ENCODE assay signal across 8 cellular contexts in the genomic region with DNA sequence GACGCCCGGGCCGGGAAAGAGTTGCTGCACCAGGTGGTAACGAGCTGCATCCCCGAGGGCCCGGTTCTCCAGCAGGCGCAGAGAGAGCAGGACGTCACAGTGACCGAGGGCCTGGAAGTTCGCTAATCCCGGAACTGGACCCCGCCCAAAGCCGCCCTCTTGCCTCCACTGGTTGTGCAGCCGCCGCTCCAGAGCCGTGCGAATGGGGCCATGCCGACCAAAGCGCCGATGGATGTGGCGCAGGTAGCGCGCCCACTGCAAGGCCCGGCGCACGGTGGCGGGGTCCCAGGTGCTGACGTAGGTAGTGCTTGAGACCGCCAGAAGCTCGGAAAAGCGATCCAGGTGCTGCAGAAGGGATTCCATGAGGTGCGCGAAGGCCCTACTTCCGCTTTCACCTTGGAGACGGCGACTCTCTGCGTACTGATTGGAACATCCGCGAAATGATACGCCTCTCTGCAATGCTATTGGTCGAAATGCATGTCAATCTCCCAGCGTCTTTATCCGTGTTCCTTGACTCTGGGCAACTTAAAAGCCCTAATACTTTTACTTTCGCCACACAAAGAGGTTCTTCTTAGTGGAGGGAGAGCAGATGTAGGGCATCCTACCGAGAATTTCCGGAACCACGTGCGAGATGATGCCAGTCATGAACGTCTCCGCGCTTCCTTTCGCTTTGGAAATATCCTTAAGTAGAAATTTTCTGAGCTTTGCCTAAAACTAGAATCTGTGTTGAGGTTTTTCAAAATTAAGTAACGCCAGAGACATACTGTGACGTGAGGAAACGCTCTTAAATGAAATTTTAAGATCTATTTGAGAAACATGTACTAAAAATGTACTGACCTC. TPM values are rescaled to one million over a fixed set of nuclear protein-coding genes. Genes with fewer than 3 reads are reported as not detected.
DNase-seq lines count a peak whose midpoint lies in the region; ATAC-seq and TF ChIP-seq lines count a peak whose summit lies in the region.

Gene FANCF (minus strand): TSS at position 376 of the 840 bp plus-strand sequence. CDS start 13 bp downstream, at position 363.

- H3K36me3 Mint-ChIP-seq in T-helper 17 cell (ENCODE audit: low read depth) = no peaks in the 10 kb centered on the region

- DNase-seq in NCI-H1694 treated with DMSO at 0.1 percent for 48 hours (lab: John Stamatoyannopoulos, UW) (peak; percentile 89), T-helper 17 cell (peak; percentile 69 to 93 (median 83)), amygdala (lab: John Stamatoyannopoulos, UW) (peak; percentile 58 to 96 (median 87)), right atrium auricular region (ENCODE audit: low spot score) (peak; percentile 97), psoas muscle (peak; percentile 87 to 92), uterus (peak; percentile 93 to 97)

- TF ChIP-seq CTCF in right atrium auricular region (IDR thresholded peaks at IDR 0.05) (no peak), psoas muscle (IDR thresholded peaks at IDR 0.05) (no peak), uterus (IDR thresholded peaks at IDR 0.05) (peak in 1 of 4 experiments; percentile 9)

- no peaks in the 10 kb centered on the region for H3K27me3 Mint-ChIP-seq in T-helper 17 cell

- H3K4me1 ChIP-seq in right atrium auricular region (peaks cover 0 to 9% of the 10 kb centered on the region in 2 donors), psoas muscle (peaks cover 17% of the 10 kb centered on the region), uterus (peaks cover 0 to 10% of the 10 kb centered on the region in 2 donors)

- H3K36me3 ChIP-seq in right atrium auricular region = no peaks in the 10 kb centered on the region
- no peaks in the 10 kb centered on the region for H3K36me3 ChIP-seq in psoas muscle (ENCODE audit: insufficient read depth in 1 of 2, low read depth in 1 of 2)
- no peaks in the 10 kb centered on the region for H3K36me3 ChIP-seq in uterus

- intact Hi-C loops in psoas muscle (cut with DNase I) = loop anchor here (1.0 to 10.0 kb wide), 4 partner anchors 41 to 291 kb away; partner anchors contain the start of genes GAS2 (in 2 of the 2) and SLC17A6 (in 1 of the 2)
- intact Hi-C loops in uterus (cut with DNase I; ENCODE audit: low total_unique reads) = loop anchor here (10.0 kb wide), 1 partner anchor 209 kb away; no protein-coding TSS in a partner anchor

- peak; percentile 50 for TF ChIP-seq POLR2A in GM15510 (IDR thresholded peaks at IDR 0.05; ENCODE audit: borderline replicate concordance, extremely low read depth, insufficient read length)
- peak in 1 of 2 donors; percentile 31 for TF ChIP-seq POLR2A in uterus (IDR thresholded peaks at IDR 0.05)

- H3K4me1 Mint-ChIP-seq in T-helper 17 cell = peaks cover 14% of the 10 kb centered on the region

- H3K9me3 ChIP-seq in T-helper 17 cell (ENCODE audit: control insufficient read depth, low read length, poor library complexity, severe bottlenecking) (no peaks in the 10 kb centered on the region), right atrium auricular region (no peaks in the 10 kb centered on the region), psoas muscle (no peaks in the 10 kb centered on the region), uterus (no peaks in the 10 kb centered on the region)

- peak within 1 kb of the TSS; percentile 97 for H3K27ac Mint-ChIP-seq in T-helper 17 cell

- H3K4me3 Mint-ChIP-seq in T-helper 17 cell = peak within 1 kb of the TSS; percentile 97

- no peaks in the 10 kb centered on the region for H3K27me3 ChIP-seq in right atrium auricular region
- H3K27me3 ChIP-seq in psoas muscle (ENCODE audit: insufficient read depth in 3 of 3, low read length in 2 of 3) = no peaks in the 10 kb centered on the region
- no peaks in the 10 kb centered on the region for H3K27me3 ChIP-seq in uterus

- peak within 1 kb of the TSS; percentile 89 to 91 for H3K4me3 ChIP-seq in right atrium auricular region
- peak within 1 kb of the TSS; percentile 89 for H3K4me3 ChIP-seq in psoas muscle
- peak within 1 kb of the TSS; percentile 78 to 83 for H3K4me3 ChIP-seq in uterus

- ATAC-seq in HG02885 (IDR thresholded peaks at IDR 0.05; ENCODE audit: poor library complexity, unreplicated experiment) (peak; percentile 95), T-helper 17 cell (peak; percentile 94), psoas muscle (peak; percentile 98 to 99 (median 99))

- 0 to 1% (median 0%) methylated on average over 49 to 55 of the region's 55 CpGs for WGBS in psoas muscle, 3 donors

- H3K27ac ChIP-seq in right atrium auricular region (peak within 1 kb of the TSS; percentile 82 to 90), psoas muscle (peak within 1 kb of the TSS; percentile 85), uterus (peak within 1 kb of the TSS; percentile 88 to 90)

RNA-seq across cellular contexts. Expression of gene FANCF, which starts in this region (rescaled TPM):
- 1 to 10 TPM; 7.6 to 8.8 TPM for total RNA-seq in T-helper 17 cell
- total RNA-seq in right atrium auricular region = 1 to 10 TPM; 3.6 to 4.8 TPM
- 1 to 10 TPM; 1.4 to 2.2 (median 1.7) TPM for total RNA-seq in psoas muscle
- 1 to 10 TPM; 1.3 to 5.1 (median 2.4) TPM for polyA plus RNA-seq in psoas muscle
- total RNA-seq in uterus = 10 to 100 TPM in 2 of 4 donors, 1 to 10 TPM in 1, under 1 TPM in 1; 0.88 to 27.6 (median 6.4) TPM

Comparison
In these comparisons a context has a peak if more than half of its experiments do, and no peak if none do; other contexts are left out.
1. Peak in every context shown above with its lines: DNase-seq, ATAC-seq, H3K4me3 ChIP-seq and H3K27ac ChIP-seq.